ENCODE assay signal across 31 cellular contexts in genomic region chr22:28728002-28728401, GRCh38.
"Had no signal": no experiment of that assay in that cellular context is flagged by ENCODE, and none has a peak within 500 bp of the region (broad histone marks: within the 10 kb centered on the region; RNA-seq: fewer than 3 reads in every experiment).

No MANE protein-coding gene starts in this region.

- DNase-seq: activated B cell treated with CpG ODN at 0.5 μM for 24 hours; activated CD4-positive, alpha-beta T cell treated with anti-CD3 and anti-CD28 coated beads for 48 hours; activated CD4-positive, alpha-beta T cell treated with anti-CD3 and anti-CD28 coated beads, Interleukin-2, amount 50 U/mL, for 1 hour; activated CD4-positive, alpha-beta T cell treated with anti-CD3 and anti-CD28 coated beads, Interleukin-2, amount 50 U/mL, for 48 hours; activated CD8-positive, alpha-beta memory T cell treated with anti-CD3 and anti-CD28 coated beads, Interleukin-2, amount 10 ng/mL, durations not matched to agents 7 days and 5 days; activated CD8-positive, alpha-beta memory T cell treated with anti-CD3 and anti-CD28 coated beads, Interleukin-2, amount 50 U/mL, for 4 hours; activated CD8-positive, alpha-beta T cell treated with anti-CD3 and anti-CD28 coated beads, Interleukin-2, amount 10 ng/mL, durations not matched to agents 7 days and 5 days; activated effector memory CD4-positive, alpha-beta T cell treated with Interleukin-2 at 50 U/mL for 16 hours; activated gamma-delta T cell treated with Interleukin-2 at 50 U/mL for 16 hours; activated naive CD4-positive, alpha-beta T cell treated with anti-CD3 and anti-CD28 coated beads, Interleukin-2, amount 50 U/mL, for 16 hours; activated naive CD4-positive, alpha-beta T cell treated with Interleukin-2 at 50 U/mL for 16 hours; activated T-cell treated with anti-CD3 and anti-CD28 coated beads, Interleukin-2, amount 50 U/mL, for 1 hour; amniotic stem cell; anterior cingulate cortex; brain microvascular endothelial cell; caudate nucleus; cortex of kidney; effector CD8-positive, alpha-beta T cell; esophagus squamous epithelium; foreskin melanocyte; heart right ventricle; T-helper 1 cell; T-helper 17 cell; T1000; WERI-Rb-1 had no signal

- H3K9me3 Mint-ChIP-seq: activated B cell treated with CpG ODN at 0.5 μM for 24 hours; activated T-helper 17 cell treated with anti-CD3 and anti-CD28 coated beads, Interleukin-2, amount 50 U/mL, for 72 hours; T-helper 2 cell treated with Interferon-gamma antibody and Interleukin-4, amounts not matched to agents 5 μg/mL and 100 μg/mL, for 36 hours had no signal

- H3K27me3 Mint-ChIP-seq: activated B cell treated with CpG ODN at 0.5 μM for 24 hours; activated CD8-positive, alpha-beta memory T cell treated with anti-CD3 and anti-CD28 coated beads, Interleukin-2, amount 10 ng/mL, durations not matched to agents 7 days and 5 days; activated naive CD8-positive, alpha-beta T cell; activated T-helper 17 cell treated with anti-CD3 and anti-CD28 coated beads, Interleukin-2, amount 50 U/mL, for 72 hours; T-helper 17 cell had no signal

- H3K27ac ChIP-seq: brain microvascular endothelial cell, epithelial cell of prostate, esophagus squamous epithelium, gastroesophageal sphincter, heart right ventricle, WERI-Rb-1 had no signal

- H3K36me3 ChIP-seq: brain microvascular endothelial cell, gastroesophageal sphincter had no signal

- H3K9me3 ChIP-seq: esophagus squamous epithelium, gastroesophageal sphincter, heart right ventricle had no signal

- H3K4me3 Mint-ChIP-seq: activated B cell treated with CpG ODN at 0.5 μM for 24 hours; activated CD8-positive, alpha-beta memory T cell treated with anti-CD3 and anti-CD28 coated beads, Interleukin-2, amount 10 ng/mL, durations not matched to agents 7 days and 5 days; activated CD8-positive, alpha-beta T cell treated with anti-CD3 and anti-CD28 coated beads, Interleukin-2, amount 10 ng/mL, durations not matched to agents 7 days and 5 days; activated naive CD8-positive, alpha-beta T cell; activated T-helper 17 cell treated with anti-CD3 and anti-CD28 coated beads, Interleukin-2, amount 50 U/mL, for 72 hours; T-helper 17 cell; T-helper 2 cell treated with Interferon-gamma antibody and Interleukin-4, amounts not matched to agents 5 μg/mL and 100 μg/mL, for 36 hours had no signal

- H3K27me3 ChIP-seq: brain microvascular endothelial cell, esophagus squamous epithelium, gastroesophageal sphincter, heart right ventricle had no signal

- H3K4me1 ChIP-seq: gastroesophageal sphincter, heart right ventricle had no signal

- H3K27ac Mint-ChIP-seq: activated B cell treated with CpG ODN at 0.5 μM for 24 hours; activated CD8-positive, alpha-beta memory T cell treated with anti-CD3 and anti-CD28 coated beads, Interleukin-2, amount 10 ng/mL, durations not matched to agents 7 days and 5 days; activated CD8-positive, alpha-beta T cell treated with anti-CD3 and anti-CD28 coated beads, Interleukin-2, amount 10 ng/mL, durations not matched to agents 7 days and 5 days; activated naive CD8-positive, alpha-beta T cell; activated T-helper 17 cell treated with anti-CD3 and anti-CD28 coated beads, Interleukin-2, amount 50 U/mL, for 72 hours; T-helper 17 cell; T-helper 2 cell treated with Interferon-gamma antibody and Interleukin-4, amounts not matched to agents 5 μg/mL and 100 μg/mL, for 36 hours had no signal

- H3K4me1 Mint-ChIP-seq: activated T-helper 17 cell treated with anti-CD3 and anti-CD28 coated beads, Interleukin-2, amount 50 U/mL, for 72 hours had no signal

- H3K4me3 ChIP-seq: esophagus squamous epithelium, gastroesophageal sphincter, heart right ventricle had no signal

- ATAC-seq: activated CD4-positive, CD25-positive, alpha-beta regulatory T cell treated with anti-CD3 and anti-CD28 coated beads, Interleukin-2, amount 50 U/mL, for 24 hours; activated CD8-positive, alpha-beta memory T cell treated with anti-CD3 and anti-CD28 coated beads, Interleukin-2, amount 10 ng/mL, durations not matched to agents 7 days and 5 days; activated CD8-positive, alpha-beta T cell treated with anti-CD3 and anti-CD28 coated beads, Interleukin-2, amount 10 ng/mL, durations not matched to agents 7 days and 5 days; activated T-helper 17 cell treated with anti-CD3 and anti-CD28 coated beads, Interleukin-2, amount 50 U/mL, for 72 hours; gastroesophageal sphincter; heart right ventricle; T-helper 17 cell had no signal
